ENCODE assay signal across 1 cellular context in genomic region chr14:52922656-52923055, GRCh38.
TF ChIP-seq lines count a peak whose summit lies in the region.

No MANE protein-coding gene starts in this region.

TF ChIP-seq in endothelial cell of umbilical vein, 7 proteins besides CTCF, POLR2A, EP300 and RAD21:
- TF ChIP-seq MYC (IDR thresholded peaks at IDR 0.05; ENCODE audit: low read depth, low read length) (no peak), FOS (IDR thresholded peaks at IDR 0.05; ENCODE audit: borderline replicate concordance, insufficient read depth, low read length) (peak; percentile 30), GATA2 (IDR thresholded peaks at IDR 0.05; ENCODE audit: insufficient read depth, insufficient read length, low read depth, low read length) (peak; percentile 43), JUN (IDR thresholded peaks at IDR 0.05; ENCODE audit: borderline replicate concordance, insufficient read depth, insufficient read length, low read depth) (peak; percentile 39), MAX (IDR thresholded peaks at IDR 0.05; ENCODE audit: insufficient read depth, insufficient read length) (no peak), POLR2AphosphoS5 (IDR thresholded peaks at IDR 0.05; ENCODE audit: insufficient read depth, low read depth, low read length) (no peak), EZH2 (IDR thresholded peaks at IDR 0.05; ENCODE audit: borderline replicate concordance, low read depth, low read length, severe bottlenecking) (no peak)
